ENCODE assay signal across 19 cellular contexts in the genomic region with DNA sequence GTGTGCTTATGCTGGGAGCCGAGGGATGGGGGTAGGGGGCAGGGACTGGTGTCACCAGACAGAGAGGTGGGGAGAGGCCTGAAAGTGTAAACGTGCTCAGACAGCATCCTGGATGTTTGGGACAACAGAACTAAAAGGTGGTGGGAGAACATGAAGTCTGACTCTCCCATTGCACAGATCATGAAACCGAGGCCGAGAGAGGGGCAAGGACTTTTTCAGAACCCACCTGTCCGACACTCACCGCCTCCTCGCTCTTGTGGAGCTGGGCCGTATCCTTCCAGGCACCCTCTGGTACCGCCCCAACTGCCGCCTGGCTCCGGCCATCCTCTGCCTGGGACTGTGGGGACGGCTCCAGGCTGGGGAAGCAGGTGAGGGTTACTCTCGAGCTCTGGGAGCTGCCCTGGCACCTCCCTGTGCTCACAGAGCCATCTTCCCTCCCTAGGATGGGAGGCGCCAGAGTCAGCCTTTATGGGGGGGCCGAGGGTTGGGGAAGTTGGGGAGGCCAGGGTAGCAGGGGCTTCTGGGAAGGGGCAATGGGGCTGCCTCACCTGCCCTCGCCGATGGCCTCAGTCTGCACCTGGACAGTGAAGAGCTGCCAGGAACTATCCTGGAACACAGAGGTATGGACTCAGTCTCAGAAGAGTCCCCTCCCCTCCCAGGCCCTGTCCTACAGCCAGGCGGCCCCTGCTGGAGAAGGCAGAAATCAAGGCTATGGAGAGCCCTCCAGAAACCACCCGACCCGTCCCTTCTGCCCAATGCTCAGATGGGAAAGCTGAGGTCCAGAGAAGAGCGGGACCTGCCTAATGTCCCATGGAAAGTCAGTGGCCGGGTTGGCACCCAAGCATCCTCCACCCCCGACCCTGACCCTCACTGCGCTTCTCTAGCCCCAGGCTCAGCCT. TPM values are rescaled to one million over a fixed set of nuclear protein-coding genes. Genes with fewer than 3 reads are reported as not detected.
DNase-seq lines count a peak whose midpoint lies in the region; ATAC-seq, FAIRE-seq and TF ChIP-seq lines count a peak whose summit lies in the region.
"Had no signal": no experiment of that assay in that cellular context is flagged by ENCODE, and none has a peak within 500 bp of the region (broad histone marks: within the 10 kb centered on the region; RNA-seq: fewer than 3 reads in every experiment).

No MANE protein-coding gene starts in this region.

- peaks cover 6% of the 10 kb centered on the region for H3K79me2 ChIP-seq in GM23338 (replicated peaks; ENCODE audit: insufficient read depth)

- peak in 1 of 2 experiments; percentile 29 for DNase-seq in A549 (ENCODE audit: low read depth in 1 of 2, low spot score in 1 of 2)
- peak; percentile 44 for DNase-seq in GM23338 (ENCODE audit: low spot score)
- DNase-seq in astrocyte of the cerebellum (ENCODE audit: low read depth): no peak
- DNase-seq in hepatic stellate cell (ENCODE audit: low spot score): peak; percentile 27
- no peak for DNase-seq in cortex of kidney (lab: John Stamatoyannopoulos, UW)
- DNase-seq in germinal center (ENCODE audit: low spot score): no peak
- no peak for DNase-seq in erythroblast (lab: John Stamatoyannopoulos, UW)
- DNase-seq: activated CD8-positive, alpha-beta T cell treated with anti-CD3 and anti-CD28 coated beads, Interleukin-2, amount 10 ng/mL, durations not matched to agents 7 days and 5 days; colonic mucosa; left ventricle myocardium superior; NCI-H1436; NCI-H510A treated with DMSO at 0.1 percent for 48 hours; OCI-M1; stimulated activated naive CD8-positive, alpha-beta T cell treated with anti-CD3 and anti-CD28 coated beads, Interleukin-15, Interleukin-2, amounts not matched to agents 100 U/mL and 50 U/mL, for 24 hours had no signal

- TF ChIP-seq RAD21 in A549 (conservative IDR thresholded peaks at IDR 0.05 in 1 of 2, IDR thresholded peaks at IDR 0.05 in 1 of 2): no peak; a peak in 1 of 5 replicates

- no peak for FAIRE-seq in A549 (lab: Jason Lieb, UNC)

- no peak for TF ChIP-seq EP300 in A549 (IDR thresholded peaks at IDR 0.05)

- peaks cover 8% of the 10 kb centered on the region; the same call in 1 of the 2 replicates for H4K20me1 ChIP-seq in GM23338 (replicated peaks; ENCODE audit: insufficient read depth)

- in situ Hi-C loops in astrocyte of the cerebellum (cut with HindIII; ENCODE audit: low sequenced_read_pairs): no loop called here

- H3K4me3 ChIP-seq in A549 (no peak overlapping the region), GM23338 (no peak overlapping the region), astrocyte of the cerebellum (ENCODE audit: low read depth, low read length) (no peak overlapping the region)
- H3K4me3 ChIP-seq: colonic mucosa, esophagus muscularis mucosa, upper lobe of left lung had no signal

- ATAC-seq in A549 (peak; percentile 69), GM23338 (peak; percentile 12; the same call in 2 of the 3 replicates), HG02884 (IDR thresholded peaks at IDR 0.05; ENCODE audit: unreplicated experiment) (no peak)
- ATAC-seq: activated CD8-positive, alpha-beta T cell treated with anti-CD3 and anti-CD28 coated beads, Interleukin-2, amount 10 ng/mL, durations not matched to agents 7 days and 5 days; left ventricle myocardium superior; stimulated activated naive CD8-positive, alpha-beta T cell treated with anti-CD3 and anti-CD28 coated beads, Interleukin-15, Interleukin-2, amounts not matched to agents 100 U/mL and 50 U/mL, for 24 hours had no signal

- peaks cover 21% of the 10 kb centered on the region for H3K4me1 ChIP-seq in A549
- H3K4me1 ChIP-seq in GM23338 (ENCODE audit: insufficient read depth): peaks cover 10% of the 10 kb centered on the region

- H3K27ac ChIP-seq in A549 (peak overlapping the region; percentile 71 to 84), GM23338 (ENCODE audit: low read depth) (no peak overlapping the region)
- H3K27ac ChIP-seq: colonic mucosa, esophagus muscularis mucosa, HL-60, upper lobe of left lung had no signal

- TF ChIP-seq CTCF in A549 (IDR thresholded peaks at IDR 0.05): peak; percentile 14; the same call in 1 of the 3 replicates
- peak; percentile 23 to 52; a peak in 3 of 4 replicates for TF ChIP-seq CTCF in GM23338 (conservative IDR thresholded peaks at IDR 0.05; ENCODE audit: low read depth in 2 of 2)
- peak; percentile 29 for TF ChIP-seq CTCF in astrocyte of the cerebellum (IDR thresholded peaks at IDR 0.05; ENCODE audit: low read depth, low read length, missing control alignments)

- H3K27me3 ChIP-seq in GM23338 (ENCODE audit: insufficient read depth): no peaks in the 10 kb centered on the region
- H3K27me3 ChIP-seq: colonic mucosa, esophagus muscularis mucosa, upper lobe of left lung had no signal

- CTCF ChIA-PET in A549 (lab: Yijun Ruan, JAX): interaction anchor here (0.9 to 2.0 kb wide), 7 partner anchors 8 to 79 kb away, joined by 3 to 10 read pairs (median 4); no protein-coding TSS in a partner anchor

- no peaks in the 10 kb centered on the region; the same call in none of the 2 replicates for H3K36me3 ChIP-seq in GM23338 (ENCODE audit: insufficient read depth)
- H3K36me3 ChIP-seq: colonic mucosa had no signal

- H3K27ac Mint-ChIP-seq in GM23338: no peak overlapping the region
- H3K27ac Mint-ChIP-seq: activated CD8-positive, alpha-beta T cell treated with anti-CD3 and anti-CD28 coated beads, Interleukin-2, amount 10 ng/mL, durations not matched to agents 7 days and 5 days; activated T-helper 2 cell treated with anti-CD3 and anti-CD28 coated beads, Interferon-gamma antibody, Interleukin-2, Interleukin-4, amounts not matched to agents 10 μg/mL and 5 μg/mL and 100 μg/mL, durations not matched to agents 14 hours and 24 hours and 36 hours had no signal

- TF ChIP-seq POLR2A in A549 (IDR thresholded peaks at IDR 0.05; ENCODE audit: low read length): no peak
- no peak for TF ChIP-seq POLR2A in erythroblast (IDR thresholded peaks at IDR 0.05; ENCODE audit: low read length)

- 87% methylated on average over 12 of the region's 24 CpGs for WGBS in A549 (ENCODE audit: missing lambda C conversion rate)

- H3K36me3 Mint-ChIP-seq in GM23338 (ENCODE audit: low read depth): peaks cover 27% of the 10 kb centered on the region

- peaks cover 9% of the 10 kb centered on the region for H3K27me3 Mint-ChIP-seq in GM23338 (ENCODE audit: insufficient read depth, low read depth, poor library complexity)

- no peak overlapping the region for H3K4me3 Mint-ChIP-seq in GM23338
- H3K4me3 Mint-ChIP-seq: activated CD8-positive, alpha-beta T cell treated with anti-CD3 and anti-CD28 coated beads, Interleukin-2, amount 10 ng/mL, durations not matched to agents 7 days and 5 days had no signal

- no peaks in the 10 kb centered on the region for H3K9me3 Mint-ChIP-seq in GM23338
- H3K9me3 Mint-ChIP-seq: activated T-helper 2 cell treated with anti-CD3 and anti-CD28 coated beads, Interferon-gamma antibody, Interleukin-2, Interleukin-4, amounts not matched to agents 10 μg/mL and 5 μg/mL and 100 μg/mL, durations not matched to agents 14 hours and 24 hours and 36 hours had no signal

- H3F3A ChIP-seq in GM23338 (replicated peaks; ENCODE audit: low read depth): 0 out of 2 replicates have a peak, but pooled peaks cover 5% of the 10 kb centered on the region

- no peaks in the 10 kb centered on the region for H3K9me3 ChIP-seq in A549
- H3K9me3 ChIP-seq: colonic mucosa, esophagus muscularis mucosa, upper lobe of left lung had no signal

- H3K4me2 ChIP-seq in A549: peak overlapping the region; percentile 70
- H3K4me2 ChIP-seq in GM23338: no peak overlapping the region

- POLR2A ChIA-PET in A549 (lab: Yijun Ruan, JAX): no interaction called here

- no peak overlapping the region for H2AFZ ChIP-seq in GM23338

- peaks cover 17% of the 10 kb centered on the region for H3K4me1 Mint-ChIP-seq in GM23338

- no peaks in the 10 kb centered on the region for H3K9me2 ChIP-seq in GM23338 (ENCODE audit: insufficient read depth)

TF ChIP-seq in A549, 52 proteins besides CTCF, POLR2A, EP300 and RAD21 (continues in another document):
- TF ChIP-seq FOXS1 (CRISPR knock-in tag; IDR thresholded peaks at IDR 0.05) (no peak), MAZ (IDR thresholded peaks at IDR 0.05; ENCODE audit: borderline replicate concordance, low read depth, low read length) (no peak), NR3C1 (IDR thresholded peaks at IDR 0.05) (no peak)

TF ChIP-seq in GM23338, 12 proteins besides CTCF, POLR2A, EP300 and RAD21 (continues in another document):
- TF ChIP-seq EZH2phosphoT487 (IDR thresholded peaks at IDR 0.05; ENCODE audit: unreplicated experiment): no peak

RNA-seq across cellular contexts. Expression of a gene that starts 7.0 kb away (rescaled TPM):
- 7.9 and 11.7 TPM in 2 replicates for polyA plus RNA-seq in A549 (2011; rRNA removed)
- 24.8 and 31.9 TPM in 2 replicates for polyA plus RNA-seq in A549 (2012; cell fraction: cytosol; rRNA removed)
- polyA plus RNA-seq in A549 (2012; cell fraction: nucleus; rRNA removed): 46.4 and 62.8 TPM in 2 replicates
- polyA plus RNA-seq in A549 (2017; fragmentation: RNase III; extraction: RNeasy Plus Mini Kit Qiagen cat#74134 plus additional on column Dnase treatment): 18.5 to 25.7 TPM (median 23.1 TPM) in 3 replicates
- polyA minus RNA-seq in A549 (2011; rRNA and poly(A)+ RNA removed): 30.7 and 37.1 TPM in 2 replicates
- total RNA-seq in GM23338 (2014; rRNA removed; shearing (Covaris generic)): 83.3 and 87.7 TPM in 2 replicates
- polyA plus RNA-seq in GM23338 (2016; fragmentation: Nextera tagmentation; extraction: Ambion mirVana): 30.1 and 31.8 TPM in 2 replicates

RNA-seq across cellular contexts. Expression of a gene that starts 24.3 kb away (rescaled TPM):
- polyA plus RNA-seq in A549 (2011; rRNA removed) (0.45 and 0.56 TPM in 2 replicates), A549 (2017; fragmentation: RNase III; extraction: RNeasy Plus Mini Kit Qiagen cat#74134 plus additional on column Dnase treatment) (0.46 to 0.90 TPM (median 0.66 TPM) in 3 replicates), GM23338 (2016; fragmentation: Nextera tagmentation; extraction: Ambion mirVana) (255 TPM in 2 replicates)
- 0.65 and 0.86 TPM in 2 replicates for polyA plus RNA-seq in A549 (2012; cell fraction: cytosol; rRNA removed)
- polyA plus RNA-seq in A549 (2012; cell fraction: nucleus; rRNA removed): 0.76 and 0.97 TPM in 2 replicates
- polyA minus RNA-seq in A549 (2011; rRNA and poly(A)+ RNA removed): 0.66 and 1.7 TPM in 2 replicates
- 107 and 129 TPM in 2 replicates for total RNA-seq in GM23338 (2014; rRNA removed; shearing (Covaris generic))
- total RNA-seq: activated CD8-positive, alpha-beta T cell treated with anti-CD3 and anti-CD28 coated beads, Interleukin-2, amount 10 ng/mL, durations not matched to agents 7 days and 5 days; activated T-helper 2 cell treated with anti-CD3 and anti-CD28 coated beads, Interferon-gamma antibody, Interleukin-2, Interleukin-4, amounts not matched to agents 10 μg/mL and 5 μg/mL and 100 μg/mL, durations not matched to agents 14 hours and 24 hours and 36 hours had no signal

RNA-seq across cellular contexts. Expression of a gene that starts 49.1 kb away (rescaled TPM):
- polyA plus RNA-seq in A549 (2011; rRNA removed): 262 and 343 TPM in 2 replicates
- 146 and 151 TPM in 2 replicates for polyA plus RNA-seq in A549 (2012; cell fraction: cytosol; rRNA removed)
- polyA plus RNA-seq in A549 (2012; cell fraction: nucleus; rRNA removed): 62.1 and 92.4 TPM in 2 replicates
- 111 to 122 TPM (median 114 TPM) in 3 replicates for polyA plus RNA-seq in A549 (2017; fragmentation: RNase III; extraction: RNeasy Plus Mini Kit Qiagen cat#74134 plus additional on column Dnase treatment)
- polyA minus RNA-seq in A549 (2011; rRNA and poly(A)+ RNA removed): 75.2 and 76.8 TPM in 2 replicates
- 72.8 and 105 TPM in 2 replicates for total RNA-seq in GM23338 (2014; rRNA removed; shearing (Covaris generic))
- 112 and 121 TPM in 2 replicates for polyA plus RNA-seq in GM23338 (2016; fragmentation: Nextera tagmentation; extraction: Ambion mirVana)

Comparison
In these comparisons a context has a peak if more than half of its experiments do, and no peak if none do; other contexts are left out.
1. DNase-seq: peak in GM23338 (single experiment) and hepatic stellate cell (single experiment); none in astrocyte of the cerebellum (single experiment), cortex of kidney (single experiment), germinal center (single experiment) and erythroblast (0 of 2).
2. RNA of a gene that starts 24.3 kb away (polyA plus RNA-seq): 255 TPM in GM23338; 0.45 to 0.97 TPM in A549; every median in the first group is over 100 times any median in the second.
3. Peak in every context shown above with its lines, with median percentiles within 50 percentile points of each other: CTCF ChIP-seq.